Comparison of ENCODE assay signal across 22 cellular contexts in genomic region chr13:75411924-75412537, GRCh38.
"Had no signal": no experiment of that assay in that cellular context is flagged by ENCODE, and none has a peak within 500 bp of the region (broad histone marks: within the 10 kb centered on the region; RNA-seq: fewer than 3 reads in every experiment).

No MANE protein-coding gene starts in this region.

- DNase-seq: colonic mucosa; effector CD4-positive, alpha-beta T cell; endodermal cell; erythroblast; foreskin melanocyte; heart left ventricle; hippocampal formation; left colon; lower lobe of right lung; mesenchymal stem cell; midbrain; occipital lobe; stimulated activated CD4-positive, alpha-beta T cell treated with anti-CD3 and anti-CD28 coated beads, Interleukin-4, amount 100 ng/mL, for 1 hour; stimulated activated CD8-positive, alpha-beta memory T cell treated with anti-CD3 and anti-CD28 coated beads, Interleukin-4, amount 100 ng/mL, for 48 hours; stimulated activated naive CD8-positive, alpha-beta T cell treated with anti-CD3 and anti-CD28 coated beads, Interleukin-15, Interleukin-2, amounts not matched to agents 100 U/mL and 50 U/mL, for 24 hours; tibial artery; upper lobe of left lung; uterus had no signal

- H3K4me1 ChIP-seq: colonic mucosa, parathyroid adenoma had no signal

- H3K4me3 ChIP-seq: colonic mucosa, heart left ventricle, lower lobe of right lung, smooth muscle cell, tibial artery, upper lobe of left lung, uterus had no signal

- ATAC-seq: heart left ventricle; left colon; lower lobe of right lung; natural killer cell treated with Interleukin-12 subunit alpha and Interleukin-12 subunit beta and Interleukin-15 and Interleukin-18, amount 100 ng/mL, for 72 hours; stimulated activated effector memory CD8-positive, alpha-beta T cell treated with anti-CD3 and anti-CD28 coated beads, Interleukin-12 subunit alpha, Interleukin-12 subunit beta, amount 100 ng/mL, for 72 hours; stimulated activated naive CD8-positive, alpha-beta T cell treated with anti-CD3 and anti-CD28 coated beads, Interleukin-15, Interleukin-2, amounts not matched to agents 100 U/mL and 50 U/mL, for 24 hours had no signal

- H3K9me3 Mint-ChIP-seq: endodermal cell; stimulated activated effector memory CD8-positive, alpha-beta T cell treated with anti-CD3 and anti-CD28 coated beads, Interleukin-12 subunit alpha, Interleukin-12 subunit beta, amount 100 ng/mL, for 72 hours had no signal

- H3K9ac ChIP-seq: parathyroid adenoma had no signal

- H3K27me3 ChIP-seq: colonic mucosa, heart left ventricle, tibial artery, upper lobe of left lung, uterus had no signal

- H3K9me3 ChIP-seq: colonic mucosa, heart left ventricle, lower lobe of right lung, tibial artery, upper lobe of left lung, uterus had no signal

- H3K4me1 Mint-ChIP-seq: endodermal cell had no signal

- H3K27ac Mint-ChIP-seq: endodermal cell; natural killer cell treated with Interleukin-12 subunit alpha and Interleukin-12 subunit beta and Interleukin-15 and Interleukin-18, amount 100 ng/mL, for 72 hours; stimulated activated effector memory CD8-positive, alpha-beta T cell treated with anti-CD3 and anti-CD28 coated beads, Interleukin-12 subunit alpha, Interleukin-12 subunit beta, amount 100 ng/mL, for 72 hours had no signal

- H3K36me3 ChIP-seq: colonic mucosa, heart left ventricle, lower lobe of right lung, tibial artery, upper lobe of left lung, uterus had no signal

- H3K4me3 Mint-ChIP-seq: endodermal cell; natural killer cell treated with Interleukin-12 subunit alpha and Interleukin-12 subunit beta and Interleukin-15 and Interleukin-18, amount 100 ng/mL, for 72 hours; stimulated activated effector memory CD8-positive, alpha-beta T cell treated with anti-CD3 and anti-CD28 coated beads, Interleukin-12 subunit alpha, Interleukin-12 subunit beta, amount 100 ng/mL, for 72 hours had no signal

- H3K27ac ChIP-seq: colonic mucosa, lower lobe of right lung, parathyroid adenoma, tibial artery, upper lobe of left lung, uterus had no signal

- H3K36me3 Mint-ChIP-seq: natural killer cell treated with Interleukin-12 subunit alpha and Interleukin-12 subunit beta and Interleukin-15 and Interleukin-18, amount 100 ng/mL, for 72 hours; stimulated activated effector memory CD8-positive, alpha-beta T cell treated with anti-CD3 and anti-CD28 coated beads, Interleukin-12 subunit alpha, Interleukin-12 subunit beta, amount 100 ng/mL, for 72 hours had no signal

- H3K27me3 Mint-ChIP-seq: natural killer cell treated with Interleukin-12 subunit alpha and Interleukin-12 subunit beta and Interleukin-15 and Interleukin-18, amount 100 ng/mL, for 72 hours had no signal
